ENCODE assay signal across 1 cellular context in genomic region chr12:98504368-98504617, GRCh38.
A peak's percentile ranks its signal among the peaks of the same experiment; 100 is the strongest.
TF ChIP-seq lines count a peak whose summit lies in the region.

No MANE protein-coding gene starts in this region.

TF ChIP-seq in H1, 55 proteins besides CTCF, POLR2A, EP300 and RAD21 (continued from another document):
- 0 out of 2 replicates have a peak, but pooled peaks have one; percentile 9 for TF ChIP-seq ATF2 (IDR thresholded peaks at IDR 0.05; ENCODE audit: low read length)
